Comparison of ENCODE assay signal across 18 cellular contexts in genomic region chr10:59265140-59265539, GRCh38.
DNase-seq lines count a peak whose midpoint lies in the region; ATAC-seq, FAIRE-seq and TF ChIP-seq lines count a peak whose summit lies in the region.
"Had no signal": no experiment of that assay in that cellular context is flagged by ENCODE, and none has a peak within 500 bp of the region (broad histone marks: within the 10 kb centered on the region; RNA-seq: fewer than 3 reads in every experiment).

No MANE protein-coding gene starts in this region.

- RAD21 ChIA-PET in HCT116 (lab: Charles Lee; ENCODE audit: low non-redundant PET in 1 of 2, low total read pairs in 2 of 2, uncharacterized antibody in 2 of 2, unreplicated experiment in 2 of 2) = no interaction called here

- H3K79me2 ChIP-seq in HCT116 (ENCODE audit: insufficient read depth, low read length) (no peaks in the 10 kb centered on the region), Karpas-422 (ENCODE audit: low read length) (no peaks in the 10 kb centered on the region), OCI-LY7 (ENCODE audit: insufficient read depth, low read depth, low read length) (no peaks in the 10 kb centered on the region)

- no peak overlapping the region for H3K27ac ChIP-seq in A549
- H3K27ac ChIP-seq in HCT116 (ENCODE audit: low read depth, low read length) = no peak overlapping the region
- no peak overlapping the region for H3K27ac ChIP-seq in RWPE1
- no peak overlapping the region for H3K27ac ChIP-seq in Karpas-422 (ENCODE audit: low read length)
- H3K27ac ChIP-seq in OCI-LY7 (ENCODE audit: low read depth, low read length, poor library complexity, severe bottlenecking) = no peak overlapping the region
- H3K27ac ChIP-seq: Peyer's patch had no signal

- CTCF ChIA-PET in A549 (lab: Yijun Ruan, JAX) (no interaction called here), HCT116 (lab: Charles Lee) (no interaction called here), RWPE1 (lab: Yijun Ruan, JAX) (no interaction called here), OCI-LY7 (lab: Charles Lee; ENCODE audit: unreplicated experiment) (no interaction called here)

- no peak for FAIRE-seq in A549 (lab: Jason Lieb, UNC)
- FAIRE-seq: GM12892, GM19239, H1 had no signal

- intact Hi-C loops in HCT116 (cut with micrococcal nuclease) = no loop called here
- intact Hi-C loops in OCI-LY7 (cut with micrococcal nuclease; ENCODE audit: unreplicated experiment) = no loop called here

- no peak for DNase-seq in A549 (ENCODE audit: low read depth in 1 of 2, low spot score in 1 of 2)
- DNase-seq in HCT116 (ENCODE audit: low read depth, low spot score) = no peak
- DNase-seq in RWPE1 (ENCODE audit: low spot score) = peak; percentile 27
- peak; percentile 56 for DNase-seq in iPS-NIHi11 (ENCODE audit: low spot score)
- no peak for DNase-seq in GM20000 (ENCODE audit: low spot score)
- no peak for DNase-seq in Karpas-422
- no peak for DNase-seq in OCI-LY7 (ENCODE audit: low spot score)
- DNase-seq: CD4-positive, alpha-beta T cell; DMS79; NCI-H1105; NCI-H187; NCI-H69; Peyer's patch; SIG-M5 had no signal

- no TSS peak for BruUV-seq in HCT116 (replicated peaks; lab: Mats Ljungman, UMichigan)
- BruUV-seq in OCI-LY7 (replicated peaks; lab: Mats Ljungman, UMichigan) = no TSS peak

- TF ChIP-seq POLR2A in A549 (IDR thresholded peaks at IDR 0.05; ENCODE audit: low read length) (no peak), HCT116 (IDR thresholded peaks at IDR 0.05; ENCODE audit: borderline replicate concordance, extremely low read depth, insufficient read depth, insufficient read length) (no peak)

- H3K4me3 ChIP-seq in A549 (no peak overlapping the region), HCT116 (replicated peaks in 1 of 2; ENCODE audit: low read depth in 1 of 2, low read length in 2 of 2) (no peak overlapping the region), Karpas-422 (ENCODE audit: low read length) (no peak overlapping the region), OCI-LY7 (ENCODE audit: low read depth, low read length, poor library complexity, severe bottlenecking) (no peak overlapping the region)
- H3K4me3 ChIP-seq: Peyer's patch had no signal

- 16% methylated on average over 5 of the region's 5 CpGs for WGBS in A549 (ENCODE audit: missing lambda C conversion rate)

- TF ChIP-seq CTCF in A549 (IDR thresholded peaks at IDR 0.05) = no peak
- no peak for TF ChIP-seq CTCF in HCT116 (IDR thresholded peaks at IDR 0.05 in 2 of 3, conservative IDR thresholded peaks at IDR 0.05 in 1 of 3; ENCODE audit: borderline replicate concordance in 1 of 3, insufficient read depth in 1 of 3, low read depth in 2 of 3, low read length in 2 of 3)
- TF ChIP-seq CTCF in RWPE1 (conservative IDR thresholded peaks at IDR 0.05; ENCODE audit: low read depth) = no peak
- TF ChIP-seq CTCF in GM20000 (IDR thresholded peaks at IDR 0.05; ENCODE audit: extremely low read depth, missing control alignments) = no peak
- no peak for TF ChIP-seq CTCF in OCI-LY7 (conservative IDR thresholded peaks at IDR 0.05; ENCODE audit: low read length)

- no peaks in the 10 kb centered on the region for H3K36me3 ChIP-seq in HCT116 (ENCODE audit: control insufficient read depth in 1 of 2, insufficient read depth in 2 of 2, low read length in 2 of 2)
- H3K36me3 ChIP-seq in Karpas-422 (ENCODE audit: insufficient read depth, low read length) = no peaks in the 10 kb centered on the region
- H3K36me3 ChIP-seq in OCI-LY7 (ENCODE audit: insufficient read depth, low read length) = no peaks in the 10 kb centered on the region

- no peaks in the 10 kb centered on the region for H3K4me1 ChIP-seq in A549
- H3K4me1 ChIP-seq in HCT116 (ENCODE audit: control insufficient read depth in 1 of 2, insufficient read depth in 2 of 2, low read length in 2 of 2) = no peaks in the 10 kb centered on the region
- H3K4me1 ChIP-seq in Karpas-422 (ENCODE audit: low read length) = no peaks in the 10 kb centered on the region
- H3K4me1 ChIP-seq in OCI-LY7 (ENCODE audit: insufficient read depth, low read length, poor library complexity, severe bottlenecking) = no peaks in the 10 kb centered on the region
- H3K4me1 ChIP-seq: Peyer's patch had no signal

- POLR2A ChIA-PET in A549 (lab: Yijun Ruan, JAX) (interaction anchor here (0.6 kb wide), 1 partner anchor 283 kb away, joined by 5 read pairs; no protein-coding TSS in a partner anchor), HCT116 (lab: Charles Lee) (no interaction called here), RWPE1 (lab: Yijun Ruan, JAX; ENCODE audit: low non-redundant PET) (no interaction called here), OCI-LY7 (lab: Charles Lee) (no interaction called here)

- no peaks in the 10 kb centered on the region; the same call in 1 of the 2 replicates for H4K20me1 ChIP-seq in HCT116 (ENCODE audit: insufficient read depth)
- H4K20me1 ChIP-seq in Karpas-422 (ENCODE audit: insufficient read depth, low read depth, low read length) = no peaks in the 10 kb centered on the region
- H4K20me1 ChIP-seq in OCI-LY7 (ENCODE audit: insufficient read depth, low read length) = no peaks in the 10 kb centered on the region

- H2AFZ ChIP-seq in HCT116 (ENCODE audit: low read depth, low read length, poor library complexity, severe bottlenecking) (no peak overlapping the region), Karpas-422 (ENCODE audit: low read length) (no peak overlapping the region), OCI-LY7 (ENCODE audit: low read length) (no peak overlapping the region)

- H3K27me3 ChIP-seq in HCT116 (ENCODE audit: insufficient read depth, low read length) (peaks cover 49% of the 10 kb centered on the region), Karpas-422 (ENCODE audit: low read length) (no peaks in the 10 kb centered on the region)
- H3K27me3 ChIP-seq: Peyer's patch had no signal

- TF ChIP-seq RAD21 in A549 (conservative IDR thresholded peaks at IDR 0.05 in 1 of 2, IDR thresholded peaks at IDR 0.05 in 1 of 2) = no peak
- TF ChIP-seq RAD21 in HCT116 (IDR thresholded peaks at IDR 0.05; ENCODE audit: low read depth) = no peak

- H3K9me2 ChIP-seq in HCT116 (ENCODE audit: insufficient read depth) (0 out of 2 replicates have a peak, but pooled peaks cover 3% of the 10 kb centered on the region), Karpas-422 (replicated peaks; ENCODE audit: insufficient read depth, low read length) (no peaks in the 10 kb centered on the region), OCI-LY7 (ENCODE audit: insufficient read depth, low read length) (no peaks in the 10 kb centered on the region)

- ATAC-seq in A549 (no peak), HCT116 (no peak), HG03521 (IDR thresholded peaks at IDR 0.05; ENCODE audit: unreplicated experiment) (no peak)

- no peak for TF ChIP-seq EP300 in A549 (IDR thresholded peaks at IDR 0.05)

- H3K4me2 ChIP-seq in A549 (no peak overlapping the region), HCT116 (ENCODE audit: low read length) (no peak overlapping the region), Karpas-422 (ENCODE audit: low read depth, low read length, poor library complexity, severe bottlenecking) (no peak overlapping the region), OCI-LY7 (ENCODE audit: low read length) (no peak overlapping the region)

- no peak overlapping the region for H3K9ac ChIP-seq in HCT116 (ENCODE audit: low read length)
- H3K9ac ChIP-seq in Karpas-422 (ENCODE audit: low read length) = no peak overlapping the region

- no peaks in the 10 kb centered on the region for H3K9me3 ChIP-seq in A549
- no peaks in the 10 kb centered on the region for H3K9me3 ChIP-seq in HCT116 (ENCODE audit: control insufficient read depth in 1 of 2, insufficient read depth in 1 of 2, low read depth in 1 of 2, low read length in 2 of 2)
- no peaks in the 10 kb centered on the region for H3K9me3 ChIP-seq in Karpas-422 (ENCODE audit: low read length)
- no peaks in the 10 kb centered on the region for H3K9me3 ChIP-seq in OCI-LY7 (ENCODE audit: low read length)
- H3K9me3 ChIP-seq: Peyer's patch had no signal

TF ChIP-seq in HCT116, 20 proteins besides CTCF, POLR2A, EP300 and RAD21:
- TF ChIP-seq REST (IDR thresholded peaks at IDR 0.05; ENCODE audit: low read depth) (peak; percentile 77), MAX (IDR thresholded peaks at IDR 0.05) (no peak)

Comparison
In these comparisons a context has a peak if more than half of its experiments do, and no peak if none do; other contexts are left out.
1. DNase-seq: peak in RWPE1 (single experiment) and iPS-NIHi11 (single experiment); none in A549 (0 of 2), HCT116 (single experiment), GM20000 (single experiment), Karpas-422 (single experiment) and OCI-LY7 (single experiment).
2. Of the 6 proteins assayed by ChIP-seq in both A549 and HCT116: peak only in A549: none; only in HCT116: none; in both: REST; in neither: 5.